ENCODE assay signal across 8 cellular contexts in genomic region chr2:78576409-78576808, GRCh38.
"Had no signal": no experiment of that assay in that cellular context is flagged by ENCODE, and none has a peak within 500 bp of the region (broad histone marks: within the 10 kb centered on the region; RNA-seq: fewer than 3 reads in every experiment).

No MANE protein-coding gene starts in this region.

- H3K27me3 Mint-ChIP-seq: IgD-negative memory B cell had no signal

- H3K4me1 Mint-ChIP-seq: IgD-negative memory B cell had no signal

- H3K4me3 Mint-ChIP-seq: IgD-negative memory B cell had no signal

- H3K36me3 Mint-ChIP-seq: IgD-negative memory B cell had no signal

- ATAC-seq: HepG2, K562 had no signal

- H3K4me3 ChIP-seq: K562 had no signal

- H3K4me2 ChIP-seq: KMS-11 had no signal

- H3K9ac ChIP-seq: KMS-11 had no signal

- DNase-seq: IMR-90, KBM-7, KG1 had no signal

- H3K27ac ChIP-seq: HL-60, KMS-11 had no signal

- H3K27ac Mint-ChIP-seq: IgD-negative memory B cell had no signal
